ENCODE assay signal across 8 cellular contexts in genomic region chr19:24033962-24034342, GRCh38. TPM values are rescaled to one million over a fixed set of nuclear protein-coding genes. Genes with fewer than 3 reads are reported as not detected.
DNase-seq lines count a peak whose midpoint lies in the region; ATAC-seq, FAIRE-seq and TF ChIP-seq lines count a peak whose summit lies in the region.

No MANE protein-coding gene starts in this region.

- peaks cover 38% of the 10 kb centered on the region for H3K4me1 Mint-ChIP-seq in CD14-positive monocyte

- peak overlapping the region; percentile 88 for H3K27ac ChIP-seq in PC-9
- peak overlapping the region; percentile 83 for H3K27ac ChIP-seq in GM12878 (ENCODE audit: control insufficient read depth, insufficient read depth)
- H3K27ac ChIP-seq in iPS DF 6.9 (ENCODE audit: low read length) = no peak overlapping the region
- H3K27ac ChIP-seq in rectal smooth muscle tissue (ENCODE audit: low read depth, low read length) = peak overlapping the region; percentile 91

- H3F3A ChIP-seq in PC-9 (ENCODE audit: insufficient read depth, low read depth) = peaks cover 16% of the 10 kb centered on the region

- H3K9me3 ChIP-seq in PC-9 (ENCODE audit: insufficient read depth, low read depth) (no peaks in the 10 kb centered on the region), GM12878 (replicated peaks; ENCODE audit: control insufficient read depth, insufficient read depth, low read length) (peaks cover 5% of the 10 kb centered on the region; the same call in 2 of the 3 replicates), iPS DF 6.9 (ENCODE audit: control insufficient read depth, insufficient read depth, low read length) (no peaks in the 10 kb centered on the region)

- H3K27me3 ChIP-seq in PC-9 (ENCODE audit: insufficient read depth, low read depth) (no peaks in the 10 kb centered on the region), GM12878 (replicated peaks in 1 of 2; ENCODE audit: control insufficient read depth in 2 of 2, insufficient read depth in 2 of 2, low read length in 1 of 2) (no peaks in the 10 kb centered on the region), iPS DF 6.9 (ENCODE audit: control insufficient read depth, insufficient read depth, low read length) (no peaks in the 10 kb centered on the region), rectal smooth muscle tissue (ENCODE audit: control insufficient read depth, insufficient read depth, low read length) (no peaks in the 10 kb centered on the region)

- TF ChIP-seq EP300 in GM12878 (IDR thresholded peaks at IDR 0.05; ENCODE audit: borderline replicate concordance in 1 of 2, control insufficient read depth in 1 of 2, low read depth in 2 of 2, low read length in 2 of 2) = no peak

- H3K9ac ChIP-seq in GM12878 (ENCODE audit: control insufficient read depth, insufficient read depth, low read length) (peak overlapping the region; percentile 81), rectal smooth muscle tissue (ENCODE audit: low read length) (peak overlapping the region; percentile 92)

- H3K4me3 ChIP-seq in PC-9 (peak overlapping the region; percentile 92), GM12878 (peak overlapping the region; percentile 99), iPS DF 6.9 (ENCODE audit: low read length) (peak overlapping the region; percentile 80), rectal smooth muscle tissue (ENCODE audit: low read length) (peak overlapping the region; percentile 77)

- no peak for TF ChIP-seq POLR2A in GM12878 (IDR thresholded peaks at IDR 0.05; ENCODE audit: low read depth, low read length)

- peak overlapping the region; percentile 93 to 99 (median 98) for H3K27ac Mint-ChIP-seq in CD14-positive monocyte

- ATAC-seq in GM18907 (IDR thresholded peaks at IDR 0.05; ENCODE audit: unreplicated experiment) (peak; percentile 30), HG03139 (IDR thresholded peaks at IDR 0.05; ENCODE audit: unreplicated experiment) (peak; percentile 20), GM12878 (peak; percentile 55)

- in situ Hi-C loops in GM12878 (cut with MboI) = no loop called here

- POLR2A ChIA-PET in PC-9 (lab: Charles Lee; ENCODE audit: unreplicated experiment) = interaction anchor here (0.7 kb wide), 2 partner anchors 11 to 53 kb away, joined by 5 to 16 read pairs; no protein-coding TSS in a partner anchor
- POLR2A ChIA-PET in GM12878 (lab: Charles Lee) = interaction anchor here (0.6 kb wide), 1 partner anchor 53 kb away, joined by 3 read pairs; the partner anchor contains the start of gene ZNF254

- H2AFZ ChIP-seq in PC-9 = peak overlapping the region; percentile 93
- H2AFZ ChIP-seq in GM12878 (ENCODE audit: control insufficient read depth, low read depth, low read length) = peak overlapping the region; percentile 46

- peaks cover 0 to 5% (median 0%) of the 10 kb centered on the region in 7 donors for H3K9me3 Mint-ChIP-seq in CD14-positive monocyte

- TF ChIP-seq RAD21 in GM12878 (IDR thresholded peaks at IDR 0.05; ENCODE audit: insufficient read depth, low read depth, low read length) = no peak

- H3K79me2 ChIP-seq in PC-9 (ENCODE audit: low read depth) (peaks cover 52% of the 10 kb centered on the region), GM12878 (ENCODE audit: control insufficient read depth, insufficient read depth, low read length) (peaks cover 9% of the 10 kb centered on the region)

- TF ChIP-seq CTCF in CD14-positive monocyte (IDR thresholded peaks at IDR 0.05) (no peak), PC-9 (conservative IDR thresholded peaks at IDR 0.05) (no peak), GM12878 (IDR thresholded peaks at IDR 0.05 in 2 of 3, conservative IDR thresholded peaks at IDR 0.05 in 1 of 3; ENCODE audit: control insufficient read depth in 2 of 3, extremely low read depth in 1 of 3, insufficient read depth in 1 of 3, low read depth in 3 of 3, low read length in 3 of 3) (no peak)

- BruUV-seq in PC-9 (replicated peaks; lab: Mats Ljungman, UMichigan) (no TSS peak), GM12878 (replicated peaks; lab: Mats Ljungman, UMichigan) (no TSS peak)

- SMC1A ChIA-PET in GM12878 (lab: Charles Lee; ENCODE audit: uncharacterized antibody, unreplicated experiment) = interaction anchor here (2.4 kb wide), 1 partner anchor 53 kb away, joined by 8 read pairs; the partner anchor contains the start of gene ZNF254

- H3K4me3 Mint-ChIP-seq in CD14-positive monocyte = peak overlapping the region; percentile 100

- H4K20me1 ChIP-seq in PC-9 (ENCODE audit: insufficient read depth) (no peaks in the 10 kb centered on the region), GM12878 (ENCODE audit: control insufficient read depth, insufficient read depth) (no peaks in the 10 kb centered on the region)

- H3K36me3 ChIP-seq in PC-9 (ENCODE audit: low read depth) (peaks cover 23% of the 10 kb centered on the region), GM12878 (ENCODE audit: control insufficient read depth in 2 of 2, insufficient read depth in 2 of 2, low read length in 1 of 2) (peaks cover 0 to 7% of the 10 kb centered on the region in 2 experiments; a peak in 1 of 4 replicates), iPS DF 6.9 (ENCODE audit: control insufficient read depth, insufficient read depth, low read length) (no peaks in the 10 kb centered on the region), rectal smooth muscle tissue (ENCODE audit: control insufficient read depth, insufficient read depth, low read length) (peaks cover 6% of the 10 kb centered on the region)

- no peak for FAIRE-seq in GM12878 (lab: Jason Lieb, UNC)

- intact Hi-C loops in CD14-positive monocyte (cut with micrococcal nuclease) (loop anchor here in 1 of 2 donors (10.0 kb wide), 2 partner anchors 51 to 119 kb away; partner anchors contain the start of genes ZNF254 and ZNF726), PC-9 (cut with micrococcal nuclease; ENCODE audit: unreplicated experiment) (loop anchor here (1.0 to 10.0 kb wide), 3 partner anchors 53 to 269 kb away; partner anchors contain the start of gene ZNF254), GM12878 (cut with micrococcal nuclease; ENCODE audit: unreplicated experiment) (no loop called here)

- DNase-seq in CD14-positive monocyte (ENCODE audit: low spot score) (no peak), PC-9 (peak; percentile 49 to 64), GM12878 (ENCODE audit: low read depth, low spot score) (no peak), iPS DF 6.9 (ENCODE audit: low read depth, low spot score) (no peak), NCI-H446 treated with DMSO at 0.1 percent for 48 hours (lab: John Stamatoyannopoulos, UW) (no peak)

- CTCF ChIA-PET in PC-9 (lab: Charles Lee) (no interaction called here), GM12878 (lab: Yijun Ruan, JAX) (no interaction called here)

- peak overlapping the region; percentile 95 for H3K4me2 ChIP-seq in PC-9
- peak overlapping the region; percentile 67 for H3K4me2 ChIP-seq in GM12878 (ENCODE audit: control insufficient read depth, insufficient read depth)

- RAD21 ChIA-PET in GM12878 (lab: Charles Lee; ENCODE audit: unreplicated experiment) = interaction anchor here (0.7 to 1.1 kb wide), 3 partner anchors 10 to 57 kb away, joined by 3 to 4 read pairs (median 3); partner anchors contain the start of gene ZNF254

- 4% methylated on average over 15 of the region's 15 CpGs for WGBS in GM12878 (ENCODE audit: insufficient coverage, insufficient replicate concordance, low lambda C conversion rate, missing lambda C conversion rate)
- no CpG with 5 or more reads among the region's 15 CpGs for WGBS in iPS DF 6.9 (ENCODE audit: insufficient coverage, insufficient read length)

- H3K9me2 ChIP-seq in PC-9 (ENCODE audit: insufficient read depth) = no peaks in the 10 kb centered on the region

- peaks cover 19 to 23% of the 10 kb centered on the region in 2 donors for H3K36me3 Mint-ChIP-seq in CD14-positive monocyte

- peaks cover 0 to 2% (median 0%) of the 10 kb centered on the region in 3 donors for H3K27me3 Mint-ChIP-seq in CD14-positive monocyte (ENCODE audit: low read depth in 3 of 3)

- H3K4me1 ChIP-seq in PC-9 (replicated peaks; ENCODE audit: insufficient read depth) = peaks cover 21% of the 10 kb centered on the region
- no peaks in the 10 kb centered on the region for H3K4me1 ChIP-seq in GM12878 (ENCODE audit: control insufficient read depth, insufficient read depth, low read length)
- H3K4me1 ChIP-seq in iPS DF 6.9 (ENCODE audit: control insufficient read depth, insufficient read depth, low read length) = no peaks in the 10 kb centered on the region
- peaks cover 4% of the 10 kb centered on the region for H3K4me1 ChIP-seq in rectal smooth muscle tissue (ENCODE audit: control insufficient read depth, insufficient read depth, low read length)

TF ChIP-seq in GM12878, 131 proteins besides CTCF, POLR2A, EP300 and RAD21:
- TF ChIP-seq ESRRA (IDR thresholded peaks at IDR 0.05; ENCODE audit: low read length) (no peak), RUNX3 (IDR thresholded peaks at IDR 0.05; ENCODE audit: low read length) (no peak), MTA3 (IDR thresholded peaks at IDR 0.05; ENCODE audit: borderline replicate concordance, low read length) (no peak)

RNA-seq across cellular contexts. Expression of gene ZNF254, which starts 53.0 kb away (rescaled TPM):
- polyA plus RNA-seq in CD14-positive monocyte (1 to 10 TPM; 1.4 to 1.7 TPM), GM12878 (2011; rRNA removed) (1.5 and 2.2 TPM in 2 replicates), GM12878 (2014; fragmentation: Illumina TruSeq; extraction: Trizol) (10.0 and 10.6 TPM in 2 replicates), GM12878 (2014; fragmentation: Nextera tagmentation; extraction: Ambion mirVana) (1 to 10 TPM; 7.8 to 8.5 TPM), GM12878 (2014; rRNA removed) (6.1 and 8.7 TPM in 2 replicates), GM12878 (2016; fragmentation: Nextera tagmentation; extraction: Ambion mirVana) (1 to 10 TPM; 8.4 to 8.5 TPM)
- total RNA-seq in PC-9 (2021) (11.6 and 12.5 TPM in 2 replicates), GM12878 (2014; rRNA removed) (10.6 and 11.7 TPM in 2 replicates), GM12878 (2014; rRNA removed; fragmentation: Illumina TruSeq; extraction: Trizol) (15.0 and 15.7 TPM in 2 replicates), GM12878 (2021) (7.8 and 11.9 TPM in 2 replicates)
- 71.5 and 73.7 TPM in 2 replicates for total RNA-seq in GM12878 (2013; cell fraction: nucleolus; rRNA removed)
- polyA plus RNA-seq in GM12878 (2011; ENCODE audit: low read depth) = 4.9 TPM
- 0.93 and 0.99 TPM in 2 replicates for polyA plus RNA-seq in GM12878 (2011; cell fraction: cytosol; rRNA removed)
- polyA plus RNA-seq in GM12878 (2011; cell fraction: nucleus; rRNA removed) = 1.3 and 2.2 TPM in 2 replicates
- 4.1 and 5.6 TPM in 2 replicates for polyA plus RNA-seq in GM12878 (2012)
- polyA minus RNA-seq in GM12878 (2011; rRNA and poly(A)+ RNA removed) = 0.82 and 1.4 TPM in 2 replicates
- polyA minus RNA-seq in GM12878 (2011; cell fraction: cytosol; rRNA and poly(A)+ RNA removed) = 0.27 and 0.83 TPM in 2 replicates
- polyA minus RNA-seq in GM12878 (2011; cell fraction: nucleus; rRNA and poly(A)+ RNA removed) = 1.3 and 3.3 TPM in 2 replicates

Comparison
In these comparisons a context has a peak if more than half of its experiments do, and no peak if none do; other contexts are left out.
1. DNase-seq: peak in PC-9 (2 of 2); none in CD14-positive monocyte (single experiment), GM12878 (single experiment), iPS DF 6.9 (single experiment) and NCI-H446 treated with DMSO at 0.1 percent for 48 hours (single experiment).
2. Peak in every context shown above with its lines, with median percentiles within 50 percentile points of each other: ATAC-seq and H3K4me3 ChIP-seq.